15 cellular contexts compared by ENCODE assay signal in genomic region chr6:5701086-5701661, GRCh38.
"Had no signal": no experiment of that assay in that cellular context is flagged by ENCODE, and none has a peak within 500 bp of the region (broad histone marks: within the 10 kb centered on the region; RNA-seq: fewer than 3 reads in every experiment).

No MANE protein-coding gene starts in this region.

- H3K9me3 ChIP-seq: esophagus squamous epithelium, gastrocnemius medialis, spleen, thoracic aorta, vagina had no signal

- H3K4me3 ChIP-seq: esophagus squamous epithelium, gastrocnemius medialis, spleen, thoracic aorta, vagina had no signal

- ATAC-seq: gastrocnemius medialis, left colon had no signal

- H3K27me3 ChIP-seq: esophagus squamous epithelium, gastrocnemius medialis, spleen, vagina had no signal

- H3K36me3 ChIP-seq: esophagus squamous epithelium, gastrocnemius medialis, spleen, thoracic aorta, vagina had no signal

- DNase-seq: activated gamma-delta T cell treated with Interleukin-2 at 50 U/mL for 16 hours; activated T-cell treated with anti-CD3 and anti-CD28 coated beads, Interleukin-2, amount 50 U/mL, for 1 hour; anterior cingulate cortex; caudate nucleus; effector memory CD4-positive, alpha-beta T cell; esophagus squamous epithelium; gastrocnemius medialis; left colon; mammary epithelial cell; occipital lobe; spleen; stimulated activated CD4-positive, alpha-beta T cell treated with anti-CD3 and anti-CD28 coated beads, Interleukin-4, amount 100 ng/mL, for 1 hour; stimulated activated naive CD4-positive, alpha-beta T cell had no signal

- H3K4me1 ChIP-seq: gastrocnemius medialis, vagina had no signal

- H3K27ac ChIP-seq: esophagus squamous epithelium, gastrocnemius medialis, spleen, thoracic aorta, vagina had no signal
